10 cellular contexts compared by ENCODE assay signal in the genomic region with DNA sequence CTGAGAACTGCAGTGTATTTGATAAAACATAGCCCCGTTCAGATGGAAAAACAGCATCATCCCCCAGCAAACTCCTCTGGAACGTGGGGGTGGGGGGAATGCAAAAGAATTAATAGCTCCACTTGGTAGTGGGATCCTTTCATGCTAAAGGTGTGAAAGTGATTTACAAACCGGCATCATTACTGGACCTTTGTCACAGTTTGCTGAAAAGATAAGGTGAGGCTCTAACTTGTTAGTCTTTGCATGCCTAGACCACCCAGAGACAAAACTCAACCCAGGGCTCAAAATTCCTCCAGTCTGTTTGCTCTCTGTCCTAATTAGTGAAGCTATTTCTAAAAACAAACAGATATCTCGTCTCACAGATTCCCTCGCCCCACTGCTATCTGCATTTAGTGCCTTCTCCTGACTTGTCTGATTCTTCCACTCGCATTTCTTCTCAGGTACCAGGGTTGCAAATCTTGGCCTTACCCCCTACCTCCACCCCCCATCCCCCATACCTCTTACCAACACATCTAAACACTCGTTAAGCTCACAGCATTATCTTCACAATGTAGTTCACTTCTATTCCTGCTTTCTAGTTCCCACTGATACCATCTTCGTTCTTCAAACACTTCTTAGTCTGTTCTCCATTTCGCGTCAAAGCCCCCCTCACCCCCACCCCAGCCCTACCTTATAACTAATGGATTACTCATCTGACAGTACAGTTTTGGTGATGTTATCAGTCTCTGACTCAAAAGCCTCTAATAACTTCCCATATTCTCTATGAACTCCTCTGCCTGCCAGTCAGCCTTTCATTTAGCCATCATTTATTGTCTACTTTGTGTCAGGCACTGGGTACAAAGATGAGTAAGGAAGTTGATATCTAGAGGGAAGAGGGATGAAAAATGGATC. TPM values are rescaled to one million over a fixed set of nuclear protein-coding genes. Genes with fewer than 3 reads are reported as not detected.
DNase-seq lines count a peak whose midpoint lies in the region; ATAC-seq and TF ChIP-seq lines count a peak whose summit lies in the region.
"Had no signal": no experiment of that assay in that cellular context is flagged by ENCODE, and none has a peak within 500 bp of the region (broad histone marks: within the 10 kb centered on the region; RNA-seq: fewer than 3 reads in every experiment).

No MANE protein-coding gene starts in this region.

- no peaks in the 10 kb centered on the region for H3K9me3 Mint-ChIP-seq in activated naive CD8-positive, alpha-beta T cell treated with anti-CD3 and anti-CD28 coated beads, Interleukin-2, amount 50 U/mL, for 24 hours

- intact Hi-C loops in left ventricle myocardium superior (cut with micrococcal nuclease), result no loop called here

- peaks cover 84% of the 10 kb centered on the region for H3K4me1 Mint-ChIP-seq in activated naive CD8-positive, alpha-beta T cell treated with anti-CD3 and anti-CD28 coated beads, Interleukin-2, amount 50 U/mL, for 24 hours

- no peaks in the 10 kb centered on the region for H4K20me1 ChIP-seq in MM.1S (ENCODE audit: insufficient read depth, low read length)
- H4K20me1 ChIP-seq in osteoblast (ENCODE audit: insufficient read depth, low read length), result no peaks in the 10 kb centered on the region

- H3K79me2 ChIP-seq in MM.1S (ENCODE audit: low read length) (no peaks in the 10 kb centered on the region), osteoblast (ENCODE audit: insufficient read depth, low read length) (no peaks in the 10 kb centered on the region)

- peak; percentile 45 for ATAC-seq in activated naive CD8-positive, alpha-beta T cell treated with anti-CD3 and anti-CD28 coated beads, Interleukin-2, amount 50 U/mL, for 24 hours
- ATAC-seq in left ventricle myocardium superior, result no peak
- ATAC-seq in HG03139 (IDR thresholded peaks at IDR 0.05; ENCODE audit: unreplicated experiment), result no peak

- H2AFZ ChIP-seq in MM.1S (ENCODE audit: low read length) (no peak overlapping the region), osteoblast (ENCODE audit: low read length) (peak overlapping the region; percentile 58)

- TF ChIP-seq CTCF in MM.1S (IDR thresholded peaks at IDR 0.05; ENCODE audit: low read length) (no peak), osteoblast (IDR thresholded peaks at IDR 0.05; ENCODE audit: extremely low read depth, low read depth, low read length) (no peak)

- H3K36me3 ChIP-seq in MM.1S (replicated peaks; ENCODE audit: insufficient read depth, low read length), result no peaks in the 10 kb centered on the region
- H3K36me3 ChIP-seq in osteoblast (ENCODE audit: insufficient read depth, low read length), result no peaks in the 10 kb centered on the region
- H3K36me3 ChIP-seq: esophagus muscularis mucosa had no signal

- H3K27me3 Mint-ChIP-seq in activated naive CD8-positive, alpha-beta T cell treated with anti-CD3 and anti-CD28 coated beads, Interleukin-2, amount 50 U/mL, for 24 hours, result no peaks in the 10 kb centered on the region

- H3K9me3 ChIP-seq in MM.1S (replicated peaks; ENCODE audit: insufficient read depth, low read length) (no peaks in the 10 kb centered on the region), osteoblast (ENCODE audit: low read depth, low read length) (no peaks in the 10 kb centered on the region)
- H3K9me3 ChIP-seq: esophagus muscularis mucosa had no signal

- peak overlapping the region; percentile 99 for H3K27ac Mint-ChIP-seq in activated naive CD8-positive, alpha-beta T cell treated with anti-CD3 and anti-CD28 coated beads, Interleukin-2, amount 50 U/mL, for 24 hours

- DNase-seq in MM.1S, result no peak
- DNase-seq in activated naive CD8-positive, alpha-beta T cell treated with anti-CD3 and anti-CD28 coated beads, Interleukin-2, amount 50 U/mL, for 24 hours, result peak; percentile 39
- no peak for DNase-seq in osteoblast (ENCODE audit: insufficient read length, low spot score, missing footprints)
- DNase-seq in left ventricle myocardium superior, result no peak
- no peak for DNase-seq in NCI-H774 (lab: John Stamatoyannopoulos, UW)
- DNase-seq in NCI-H524 treated with DMSO at 0.1 percent for 48 hours (lab: John Stamatoyannopoulos, UW), result no peak

- no peaks in the 10 kb centered on the region for H3K27me3 ChIP-seq in MM.1S (replicated peaks; ENCODE audit: insufficient read depth, low read length)
- H3K27me3 ChIP-seq in osteoblast (ENCODE audit: insufficient read depth, low read length), result no peaks in the 10 kb centered on the region
- H3K27me3 ChIP-seq: esophagus muscularis mucosa had no signal

- peaks cover 7% of the 10 kb centered on the region for H3K36me3 Mint-ChIP-seq in activated naive CD8-positive, alpha-beta T cell treated with anti-CD3 and anti-CD28 coated beads, Interleukin-2, amount 50 U/mL, for 24 hours (ENCODE audit: low read depth)

- peak overlapping the region; percentile 76 for H3K4me3 Mint-ChIP-seq in activated naive CD8-positive, alpha-beta T cell treated with anti-CD3 and anti-CD28 coated beads, Interleukin-2, amount 50 U/mL, for 24 hours

- no peaks in the 10 kb centered on the region for H3K9me2 ChIP-seq in MM.1S (replicated peaks; ENCODE audit: insufficient read depth, low read length)

- H3F3A ChIP-seq in MM.1S (ENCODE audit: insufficient read depth, low read length), result 0 out of 2 replicates have a peak, but pooled peaks cover 10% of the 10 kb centered on the region

- H3K4me1 ChIP-seq in MM.1S (ENCODE audit: low read length) (peaks cover 26% of the 10 kb centered on the region), osteoblast (ENCODE audit: insufficient read depth, low read length) (peaks cover 77% of the 10 kb centered on the region)

- H3K9ac ChIP-seq in MM.1S (ENCODE audit: low read length), result no peak overlapping the region
- H3K9ac ChIP-seq: KMS-11 had no signal

- H3K4me2 ChIP-seq in MM.1S (ENCODE audit: low read depth, low read length), result peak overlapping the region; percentile 27; the same call in 1 of the 2 replicates
- peak overlapping the region; percentile 54 for H3K4me2 ChIP-seq in osteoblast (ENCODE audit: insufficient read depth, low read length)
- H3K4me2 ChIP-seq: KMS-11 had no signal

- H3K4me3 ChIP-seq in GM08714 (ENCODE audit: low read length) (peak overlapping the region; percentile 43), MM.1S (ENCODE audit: low read length) (no peak overlapping the region), osteoblast (ENCODE audit: insufficient read depth, low read length) (no peak overlapping the region)
- H3K4me3 ChIP-seq: esophagus muscularis mucosa had no signal

- H3K27ac ChIP-seq in MM.1S (ENCODE audit: low read length) (peak overlapping the region; percentile 2; the same call in 1 of the 2 replicates), osteoblast (ENCODE audit: low read depth, low read length) (peak overlapping the region; percentile 72)
- H3K27ac ChIP-seq: KMS-11 had no signal

RNA-seq across cellular contexts. Expression of a gene that starts 11.8 kb away (rescaled TPM):
- 16.2 and 17.4 TPM in 2 replicates for total RNA-seq in osteoblast
- total RNA-seq in left ventricle myocardium superior, result 15.9 TPM
